In genomic region chr1:58585166-58585565, GRCh38 we compare ENCODE assay signal across 14 cellular contexts. TPM values are rescaled to one million over a fixed set of nuclear protein-coding genes. Genes with fewer than 3 reads are reported as not detected.
DNase-seq lines count a peak whose midpoint lies in the region; ATAC-seq and TF ChIP-seq lines count a peak whose summit lies in the region.
"Had no signal": no experiment of that assay in that cellular context is flagged by ENCODE, and none has a peak within 500 bp of the region (broad histone marks: within the 10 kb centered on the region; RNA-seq: fewer than 3 reads in every experiment).

No MANE protein-coding gene starts in this region.

- no peak overlapping the region for H3K9ac ChIP-seq in trophoblast cell (ENCODE audit: low read length)

- no peak overlapping the region for H3K4ac ChIP-seq in trophoblast cell (ENCODE audit: low read depth, low read length)

- no peak overlapping the region for H3K4me2 ChIP-seq in trophoblast cell (ENCODE audit: low read length)

- H3K4me3 ChIP-seq in trophoblast cell (ENCODE audit: low read depth, low read length), result no peak overlapping the region
- H3K4me3 ChIP-seq: MG63 had no signal

- H3K4me1 ChIP-seq in trophoblast cell (ENCODE audit: control insufficient read depth in 1 of 2, insufficient read depth in 2 of 2, low read length in 2 of 2), result peaks cover 8 to 10% of the 10 kb centered on the region in 2 experiments

- H3K27me3 Mint-ChIP-seq in activated T-cell treated with anti-CD3 and anti-CD28 coated beads, Interleukin-2, amount 50 U/mL, for 72 hours (ENCODE audit: low read depth), result peaks cover 69% of the 10 kb centered on the region
- peaks cover 12% of the 10 kb centered on the region for H3K27me3 Mint-ChIP-seq in osteocyte (ENCODE audit: unreplicated experiment)

- H3K27ac Mint-ChIP-seq in activated T-cell treated with anti-CD3 and anti-CD28 coated beads, Interleukin-2, amount 50 U/mL, for 72 hours, result no peak overlapping the region
- H3K27ac Mint-ChIP-seq in osteocyte (ENCODE audit: unreplicated experiment), result no peak overlapping the region
- H3K27ac Mint-ChIP-seq: activated CD4-positive, alpha-beta memory T cell treated with anti-CD3 and anti-CD28 coated beads for 36 hours had no signal

- peaks cover 2% of the 10 kb centered on the region for H3K79me1 ChIP-seq in trophoblast cell (ENCODE audit: low read length)

- WGBS in trophoblast cell (ENCODE audit: extremely low coverage, insufficient coverage, insufficient read length), result no CpG with 5 or more reads among the region's 2 CpGs

- H4K8ac ChIP-seq in trophoblast cell (ENCODE audit: low read depth, low read length), result no peak overlapping the region

- H3K36me3 Mint-ChIP-seq in activated T-cell treated with anti-CD3 and anti-CD28 coated beads, Interleukin-2, amount 50 U/mL, for 72 hours (ENCODE audit: insufficient read depth in 2 of 2), result peaks cover 0 to 2% of the 10 kb centered on the region in 2 donors
- no peaks in the 10 kb centered on the region for H3K36me3 Mint-ChIP-seq in osteocyte (ENCODE audit: unreplicated experiment)
- H3K36me3 Mint-ChIP-seq: activated CD4-positive, alpha-beta memory T cell treated with anti-CD3 and anti-CD28 coated beads for 36 hours had no signal

- no peak overlapping the region for H2BK120ac ChIP-seq in trophoblast cell (ENCODE audit: insufficient read depth, low read length, poor library complexity)

- H3K18ac ChIP-seq in trophoblast cell (ENCODE audit: low read length), result no peak overlapping the region

- no peaks in the 10 kb centered on the region for H3K27me3 ChIP-seq in trophoblast cell (ENCODE audit: insufficient read depth, low read length)
- H3K27me3 ChIP-seq: MG63 had no signal

- no peaks in the 10 kb centered on the region for H3K36me3 ChIP-seq in trophoblast cell (ENCODE audit: control insufficient read depth in 1 of 2, insufficient read depth in 2 of 2, low read length in 2 of 2)
- H3K36me3 ChIP-seq: MG63 had no signal

- no peak for DNase-seq in activated T-cell treated with anti-CD3 and anti-CD28 coated beads, Interleukin-2, amount 50 U/mL, for 72 hours
- DNase-seq in activated T-cell treated with anti-CD3 and anti-CD28 coated beads, Interleukin-2, amount 50 U/mL, for 48 hours, result no peak
- DNase-seq in trophoblast cell, result no peak
- no peak for DNase-seq in activated CD8-positive, alpha-beta memory T cell treated with anti-CD3 and anti-CD28 coated beads, Interleukin-2, amount 50 U/mL, for 4 hours
- no peak for DNase-seq in osteocyte (ENCODE audit: extremely low spot score, unreplicated experiment)
- DNase-seq in dermis blood vessel endothelial cell, result no peak
- DNase-seq: 8988T; activated CD4-positive, alpha-beta memory T cell treated with anti-CD3 and anti-CD28 coated beads for 36 hours; foreskin melanocyte; NCI-H2081 treated with DMSO at 0.1 percent for 48 hours; NCI-H748 treated with DMSO at 0.1 percent for 48 hours had no signal

- H4K12ac ChIP-seq in trophoblast cell (ENCODE audit: low read depth, low read length), result no peak overlapping the region

- H3K4me3 Mint-ChIP-seq in activated T-cell treated with anti-CD3 and anti-CD28 coated beads, Interleukin-2, amount 50 U/mL, for 72 hours, result peak overlapping the region; percentile 2 to 31
- no peak overlapping the region for H3K4me3 Mint-ChIP-seq in osteocyte (ENCODE audit: unreplicated experiment)
- H3K4me3 Mint-ChIP-seq: activated CD4-positive, alpha-beta memory T cell treated with anti-CD3 and anti-CD28 coated beads for 36 hours had no signal

- ATAC-seq in activated T-cell treated with anti-CD3 and anti-CD28 coated beads, Interleukin-2, amount 50 U/mL, for 72 hours (replicated peaks in 1 of 2), result no peak
- ATAC-seq in esophagus mucosa, result peak; percentile 17
- ATAC-seq in HG03378 (IDR thresholded peaks at IDR 0.05; ENCODE audit: unreplicated experiment), result no peak

- no peaks in the 10 kb centered on the region for H3K9me3 Mint-ChIP-seq in activated T-cell treated with anti-CD3 and anti-CD28 coated beads, Interleukin-2, amount 50 U/mL, for 72 hours
- H3K9me3 Mint-ChIP-seq in osteocyte (ENCODE audit: unreplicated experiment), result no peaks in the 10 kb centered on the region
- H3K9me3 Mint-ChIP-seq: activated CD4-positive, alpha-beta memory T cell treated with anti-CD3 and anti-CD28 coated beads for 36 hours had no signal

- no peaks in the 10 kb centered on the region for H3K79me2 ChIP-seq in trophoblast cell (ENCODE audit: control insufficient read depth, insufficient read depth, low read length, poor library complexity)

- no peak overlapping the region for H4K91ac ChIP-seq in trophoblast cell (ENCODE audit: low read depth, low read length)

- no peak overlapping the region for H2BK5ac ChIP-seq in trophoblast cell (ENCODE audit: low read depth, low read length, poor library complexity)

- H2AFZ ChIP-seq in trophoblast cell (ENCODE audit: insufficient read depth, low read length, poor library complexity), result no peak overlapping the region

- H3K14ac ChIP-seq in trophoblast cell (ENCODE audit: low read length), result peak overlapping the region; percentile 69

- H3K23ac ChIP-seq in trophoblast cell (ENCODE audit: low read length), result no peak overlapping the region

- H3K4me1 Mint-ChIP-seq in activated T-cell treated with anti-CD3 and anti-CD28 coated beads, Interleukin-2, amount 50 U/mL, for 72 hours (ENCODE audit: low read depth), result peaks cover 25% of the 10 kb centered on the region
- H3K4me1 Mint-ChIP-seq in osteocyte (ENCODE audit: unreplicated experiment), result peaks cover 24% of the 10 kb centered on the region

- H3K27ac ChIP-seq in trophoblast cell (ENCODE audit: low read depth, low read length), result no peak overlapping the region

- TF ChIP-seq CTCF in osteocyte (IDR thresholded peaks at IDR 0.05), result no peak

- H2BK12ac ChIP-seq in trophoblast cell (ENCODE audit: low read length), result peak overlapping the region; percentile 75

- no peak overlapping the region for H2AK5ac ChIP-seq in trophoblast cell (ENCODE audit: low read length)

- no peaks in the 10 kb centered on the region for H3K9me3 ChIP-seq in trophoblast cell (ENCODE audit: insufficient read depth, low read depth, low read length)
- H3K9me3 ChIP-seq: MG63 had no signal

RNA-seq across cellular contexts. Expression of gene TACSTD2, which starts 8.1 kb away (rescaled TPM):
- total RNA-seq in activated T-cell treated with anti-CD3 and anti-CD28 coated beads, Interleukin-2, amount 50 U/mL, for 72 hours, result under 1 TPM in 1 of 2 donors, not detected in 1; 0.21 TPM
- 988 TPM for total RNA-seq in esophagus mucosa
- 41.6 and 45.5 TPM in 2 replicates for polyA plus RNA-seq in trophoblast cell (2013)
- total RNA-seq in osteocyte, result not detected in 2 replicates
- total RNA-seq in dermis blood vessel endothelial cell, result 43.9 and 48.0 TPM in 2 replicates
- total RNA-seq: activated CD4-positive, alpha-beta memory T cell treated with anti-CD3 and anti-CD28 coated beads for 36 hours had no signal

RNA-seq across cellular contexts. Expression of gene OMA1, which starts 38.6 kb away (rescaled TPM):
- total RNA-seq in activated T-cell treated with anti-CD3 and anti-CD28 coated beads, Interleukin-2, amount 50 U/mL, for 72 hours, result 10 to 100 TPM; 12.2 TPM
- total RNA-seq in esophagus mucosa (22.2 TPM), osteocyte (9.2 and 12.1 TPM in 2 replicates), dermis blood vessel endothelial cell (16.7 and 21.3 TPM in 2 replicates)
- polyA plus RNA-seq in trophoblast cell (2013), result 8.5 and 9.1 TPM in 2 replicates

Comparison
In these comparisons a context has a peak if more than half of its experiments do, and no peak if none do; other contexts are left out.
1. RNA of gene TACSTD2, which starts 8.1 kb away (total RNA-seq): 988 TPM in esophagus mucosa (single experiment) and 43.9 to 48.0 TPM in dermis blood vessel endothelial cell; 0.21 TPM in activated T-cell treated with anti-CD3 and anti-CD28 coated beads, Interleukin-2, amount 50 U/mL, for 72 hours and not detected in osteocyte; every median in the first group is over 10 times any median in the second.